10 cellular contexts compared by ENCODE assay signal in the genomic region with DNA sequence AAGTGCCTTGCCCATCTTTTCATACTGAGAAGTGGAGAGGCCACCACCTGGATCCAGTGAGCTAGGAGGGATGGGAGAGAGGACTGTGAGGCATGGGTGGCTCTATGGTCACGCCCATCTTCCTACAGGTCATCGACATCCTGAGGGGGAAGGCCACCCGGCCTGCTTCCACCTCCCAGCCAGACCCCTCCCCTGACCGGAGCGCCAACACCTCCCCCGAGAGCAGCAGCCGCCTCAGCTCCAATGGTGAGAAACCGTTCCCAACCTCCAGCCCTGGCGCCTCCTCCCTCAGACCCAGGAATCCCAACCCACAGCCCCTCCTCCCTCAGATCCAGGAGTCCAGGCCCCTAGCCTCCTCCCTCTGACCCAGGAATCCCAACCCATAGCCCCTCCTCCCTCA. TPM values are rescaled to one million over a fixed set of nuclear protein-coding genes. Genes with fewer than 3 reads are reported as not detected.
DNase-seq lines count a peak whose midpoint lies in the region; ATAC-seq and TF ChIP-seq lines count a peak whose summit lies in the region.
"Had no signal": no experiment of that assay in that cellular context is flagged by ENCODE, and none has a peak within 500 bp of the region (broad histone marks: within the 10 kb centered on the region; RNA-seq: fewer than 3 reads in every experiment).

No MANE protein-coding gene starts in this region.

- no peak for TF ChIP-seq EP300 in gastroesophageal sphincter (IDR thresholded peaks at IDR 0.05)

- no peaks in the 10 kb centered on the region for H4K20me1 ChIP-seq in BLaER1
- H4K20me1 ChIP-seq in osteoblast (ENCODE audit: insufficient read depth, low read length) = peaks cover 13% of the 10 kb centered on the region

- H3K4me3 ChIP-seq in BLaER1 (no peak overlapping the region), Peyer's patch (peak overlapping the region in 1 of 4 donors; percentile 46), gastroesophageal sphincter (peak overlapping the region in 1 of 2 donors; percentile 61), osteoblast (ENCODE audit: insufficient read depth, low read length) (no peak overlapping the region)

- DNase-seq in Peyer's patch (no peak), osteoblast (ENCODE audit: insufficient read length, low spot score, missing footprints) (peak; percentile 85), GM19238 (ENCODE audit: insufficient read length, low spot score) (no peak), NCI-H1048 (lab: John Stamatoyannopoulos, UW) (no peak), DMS153 treated with DMSO at 0.1 percent for 48 hours (lab: John Stamatoyannopoulos, UW; ENCODE audit: unreplicated experiment) (no peak)
- DNase-seq: NCI-H524 treated with DMSO at 0.1 percent for 48 hours had no signal

- H3K27me3 ChIP-seq in BLaER1 = no peaks in the 10 kb centered on the region
- H3K27me3 ChIP-seq in Peyer's patch = no peaks in the 10 kb centered on the region
- no peaks in the 10 kb centered on the region for H3K27me3 ChIP-seq in gastroesophageal sphincter
- no peaks in the 10 kb centered on the region for H3K27me3 ChIP-seq in osteoblast (ENCODE audit: insufficient read depth, low read length)

- no peak overlapping the region for H2AFZ ChIP-seq in osteoblast (ENCODE audit: low read length)

- peaks cover 21% of the 10 kb centered on the region for H3K36me3 ChIP-seq in BLaER1
- H3K36me3 ChIP-seq in Peyer's patch = peaks cover 0 to 60% (median 0%) of the 10 kb centered on the region in 3 donors
- H3K36me3 ChIP-seq in gastroesophageal sphincter = peaks cover 0 to 60% of the 10 kb centered on the region in 2 donors
- H3K36me3 ChIP-seq in osteoblast (ENCODE audit: insufficient read depth, low read length) = peaks cover 53% of the 10 kb centered on the region

- H3K9me3 ChIP-seq in BLaER1 (no peaks in the 10 kb centered on the region), Peyer's patch (no peaks in the 10 kb centered on the region), gastroesophageal sphincter (no peaks in the 10 kb centered on the region), osteoblast (ENCODE audit: low read depth, low read length) (no peaks in the 10 kb centered on the region)

- TF ChIP-seq POLR2A in Peyer's patch (IDR thresholded peaks at IDR 0.05) (no peak), gastroesophageal sphincter (IDR thresholded peaks at IDR 0.05) (no peak)

- 33 to 56% methylated on average over 3 to 5 of the region's 9 CpGs for WGBS in gastroesophageal sphincter (ENCODE audit: low coverage in 1 of 2), 2 donors

- TF ChIP-seq CTCF in Peyer's patch (IDR thresholded peaks at IDR 0.05) = no peak
- TF ChIP-seq CTCF in gastroesophageal sphincter (IDR thresholded peaks at IDR 0.05) = no peak
- TF ChIP-seq CTCF in osteoblast (IDR thresholded peaks at IDR 0.05; ENCODE audit: extremely low read depth, low read depth, low read length) = no peak

- H3K4me2 ChIP-seq in BLaER1 (peak overlapping the region; percentile 71), osteoblast (ENCODE audit: insufficient read depth, low read length) (no peak overlapping the region)

- H3K27ac ChIP-seq in BLaER1 = peak overlapping the region; percentile 62
- peak overlapping the region; percentile 30 to 95 (median 70) for H3K27ac ChIP-seq in Peyer's patch
- peak overlapping the region in 3 of 4 donors; percentile 88 to 93 (median 90) for H3K27ac ChIP-seq in gastroesophageal sphincter
- H3K27ac ChIP-seq in osteoblast (ENCODE audit: low read depth, low read length) = no peak overlapping the region

- ATAC-seq in gastroesophageal sphincter (no peak), GM18867 (IDR thresholded peaks at IDR 0.05; ENCODE audit: unreplicated experiment) (no peak)
- ATAC-seq: activated CD4-positive, CD25-positive, alpha-beta regulatory T cell treated with anti-CD3 and anti-CD28 coated beads, Interleukin-2, amount 50 U/mL, for 24 hours had no signal

- H3K79me2 ChIP-seq in osteoblast (ENCODE audit: insufficient read depth, low read length) = peaks cover 15% of the 10 kb centered on the region

- H3K9ac ChIP-seq in BLaER1 = peak overlapping the region; percentile 29; the same call in 1 of the 2 replicates

- H3K4me1 ChIP-seq in BLaER1 (peaks cover 95% of the 10 kb centered on the region), Peyer's patch (peaks cover 0 to 42% (median 12%) of the 10 kb centered on the region in 4 donors), gastroesophageal sphincter (peaks cover 0 to 66% (median 44%) of the 10 kb centered on the region in 3 donors), osteoblast (ENCODE audit: insufficient read depth, low read length) (peaks cover 31% of the 10 kb centered on the region)

RNA-seq across cellular contexts. Expression of gene BCL3, which starts 10.1 kb away (rescaled TPM):
- 100 to 1,000 TPM in 3 of 4 donors, 10 to 100 TPM in 1; 45.4 to 136 (median 119) TPM for total RNA-seq in Peyer's patch
- 10 to 100 TPM; 13.2 to 37.7 (median 16.4) TPM for total RNA-seq in gastroesophageal sphincter
- total RNA-seq in osteoblast = 6.5 and 7.2 TPM in 2 replicates

RNA-seq across cellular contexts. Expression of gene CBLC, which starts 19.1 kb away (rescaled TPM):
- 100 to 1,000 TPM in 3 of 4 donors, 10 to 100 TPM in 1; 84.2 to 197 (median 132) TPM for total RNA-seq in Peyer's patch
- 1 to 10 TPM in 1 of 4 donors, under 1 TPM in 1, not detected in 2; 0.93 to 1.0 TPM for total RNA-seq in gastroesophageal sphincter
- not detected in 2 replicates for total RNA-seq in osteoblast

RNA-seq across cellular contexts. Expression of gene BCAM, which starts 50.3 kb away (rescaled TPM):
- total RNA-seq in Peyer's patch = 10 to 100 TPM; 32.2 to 40.2 (median 37.1) TPM
- total RNA-seq in gastroesophageal sphincter = 10 to 100 TPM; 24.1 to 52.7 (median 36.9) TPM
- 4.3 and 4.4 TPM in 2 replicates for total RNA-seq in osteoblast

RNA-seq across cellular contexts. Expression of gene CEACAM16, which starts 59.6 kb away (rescaled TPM):
- total RNA-seq in Peyer's patch (not detected), gastroesophageal sphincter (not detected), osteoblast (under 0.01 TPM in 1 of 2 replicates, not detected in the other)

Comparison
In these comparisons a context has a peak if more than half of its experiments do, and no peak if none do; other contexts are left out.
1. RNA of gene CBLC, which starts 19.1 kb away (total RNA-seq): 84.2 to 197 TPM in Peyer's patch; 0.93 to 1.0 TPM in gastroesophageal sphincter and not detected in osteoblast; every median in the first group is over 10 times any median in the second.